In genomic region chr14:99199854-99200653, GRCh38 we compare ENCODE assay signal across 14 cellular contexts.
DNase-seq lines count a peak whose midpoint lies in the region; ATAC-seq and TF ChIP-seq lines count a peak whose summit lies in the region.
"Had no signal": no experiment of that assay in that cellular context is flagged by ENCODE, and none has a peak within 500 bp of the region (broad histone marks: within the 10 kb centered on the region; RNA-seq: fewer than 3 reads in every experiment).

No MANE protein-coding gene starts in this region.

- H3K9me2 ChIP-seq in OCI-LY7 (ENCODE audit: insufficient read depth, low read length) = no peaks in the 10 kb centered on the region

- H3K36me3 ChIP-seq in OCI-LY7 (ENCODE audit: insufficient read depth, low read length) = no peaks in the 10 kb centered on the region
- H3K36me3 ChIP-seq in effector memory CD4-positive, alpha-beta T cell (ENCODE audit: control insufficient read depth, insufficient read depth, low read length) = peaks cover 35% of the 10 kb centered on the region
- H3K36me3 ChIP-seq in gastrocnemius medialis = no peaks in the 10 kb centered on the region
- no peaks in the 10 kb centered on the region for H3K36me3 ChIP-seq in vagina
- H3K36me3 ChIP-seq: BE2C, left lung had no signal

- peaks cover 53% of the 10 kb centered on the region for H3K36me3 Mint-ChIP-seq in activated naive CD4-positive, alpha-beta T cell treated with anti-CD3 and anti-CD28 coated beads for 36 hours (ENCODE audit: low read depth)

- H3K27me3 Mint-ChIP-seq in activated naive CD4-positive, alpha-beta T cell treated with anti-CD3 and anti-CD28 coated beads for 36 hours (ENCODE audit: low read depth) = no peaks in the 10 kb centered on the region

- peaks cover 100% of the 10 kb centered on the region for H3K4me1 Mint-ChIP-seq in activated naive CD4-positive, alpha-beta T cell treated with anti-CD3 and anti-CD28 coated beads for 36 hours (ENCODE audit: low read depth)

- H3K4me2 ChIP-seq in OCI-LY7 (ENCODE audit: low read length) = no peak overlapping the region

- POLR2A ChIA-PET in OCI-LY7 (lab: Charles Lee) = interaction anchor here (0.7 kb wide), 1 partner anchor 88 kb away, joined by 3 read pairs; no protein-coding TSS in a partner anchor

- BruUV-seq in OCI-LY7 (replicated peaks; lab: Mats Ljungman, UMichigan) = no TSS peak

- H3K9me3 ChIP-seq in OCI-LY7 (ENCODE audit: low read length) (no peaks in the 10 kb centered on the region), gastrocnemius medialis (no peaks in the 10 kb centered on the region), vagina (no peaks in the 10 kb centered on the region)
- H3K9me3 ChIP-seq in effector memory CD4-positive, alpha-beta T cell (ENCODE audit: control insufficient read depth, low read length) = no peaks in the 10 kb centered on the region
- H3K9me3 ChIP-seq: BE2C, body of pancreas, left lung had no signal

- peak overlapping the region; percentile 4 for H3K4me3 Mint-ChIP-seq in activated naive CD4-positive, alpha-beta T cell treated with anti-CD3 and anti-CD28 coated beads for 36 hours

- H2AFZ ChIP-seq in OCI-LY7 (ENCODE audit: low read length) = no peak overlapping the region

- CTCF ChIA-PET in activated naive CD4-positive, alpha-beta T cell treated with anti-CD3 and anti-CD28 coated beads for 36 hours (lab: Charles Lee) = interaction anchor here (0.6 to 2.6 kb wide), 5 partner anchors 9 to 1871 kb away, joined by 3 to 9 read pairs (median 4); no protein-coding TSS in a partner anchor
- CTCF ChIA-PET in OCI-LY7 (lab: Charles Lee; ENCODE audit: unreplicated experiment) = no interaction called here

- TF ChIP-seq POLR2A in gastrocnemius medialis (IDR thresholded peaks at IDR 0.05) (no peak), vagina (IDR thresholded peaks at IDR 0.05) (no peak)

- H3K27ac ChIP-seq in OCI-LY7 (ENCODE audit: low read depth, low read length, poor library complexity, severe bottlenecking) (no peak overlapping the region), gastrocnemius medialis (no peak overlapping the region), vagina (no peak overlapping the region)
- peak overlapping the region; percentile 88 for H3K27ac ChIP-seq in effector memory CD4-positive, alpha-beta T cell (ENCODE audit: insufficient read depth, low read length, poor library complexity, severe bottlenecking)
- H3K27ac ChIP-seq: body of pancreas, left lung had no signal

- H3K4me3 ChIP-seq in OCI-LY7 (ENCODE audit: low read depth, low read length, poor library complexity, severe bottlenecking) (no peak overlapping the region), gastrocnemius medialis (no peak overlapping the region), vagina (no peak overlapping the region)
- no peak overlapping the region for H3K4me3 ChIP-seq in effector memory CD4-positive, alpha-beta T cell (ENCODE audit: insufficient read depth, low read depth, low read length, poor library complexity, severe bottlenecking)
- H3K4me3 ChIP-seq: body of pancreas, left lung had no signal

- no peaks in the 10 kb centered on the region for H3K9me3 Mint-ChIP-seq in activated naive CD4-positive, alpha-beta T cell treated with anti-CD3 and anti-CD28 coated beads for 36 hours

- H3K27ac Mint-ChIP-seq in activated naive CD4-positive, alpha-beta T cell treated with anti-CD3 and anti-CD28 coated beads for 36 hours = peak overlapping the region; percentile 95

- no peaks in the 10 kb centered on the region for H4K20me1 ChIP-seq in OCI-LY7 (ENCODE audit: insufficient read depth, low read length)

- in situ Hi-C loops in gastrocnemius medialis (cut with MboI; ENCODE audit: low sequenced_read_pairs in 4 of 4) = no loop called here

- intact Hi-C loops in activated naive CD4-positive, alpha-beta T cell treated with anti-CD3 and anti-CD28 coated beads for 36 hours (cut with micrococcal nuclease) = loop anchor here (1.0 to 10.0 kb wide), 3 partner anchors 8 to 1895 kb away; no protein-coding TSS in a partner anchor
- intact Hi-C loops in OCI-LY7 (cut with micrococcal nuclease; ENCODE audit: unreplicated experiment) = no loop called here
- intact Hi-C loops in gastrocnemius medialis (cut with DNase I; ENCODE audit: low total_unique reads) = loop anchor here (10.0 kb wide), 1 partner anchor 65 kb away; no protein-coding TSS in a partner anchor
- intact Hi-C loops in vagina (cut with DNase I) = no loop called here

- H3K4me1 ChIP-seq in OCI-LY7 (ENCODE audit: insufficient read depth, low read length, poor library complexity, severe bottlenecking) (no peaks in the 10 kb centered on the region), gastrocnemius medialis (peaks cover 9 to 11% of the 10 kb centered on the region in 2 donors), vagina (peaks cover 8% of the 10 kb centered on the region)
- H3K4me1 ChIP-seq in effector memory CD4-positive, alpha-beta T cell (ENCODE audit: control insufficient read depth, insufficient read depth, low read length, poor library complexity, severe bottlenecking) = peaks cover 94% of the 10 kb centered on the region
- H3K4me1 ChIP-seq: BE2C, left lung had no signal

- TF ChIP-seq CTCF in OCI-LY7 (conservative IDR thresholded peaks at IDR 0.05; ENCODE audit: low read length) (peak; percentile 30; the same call in 1 of the 2 replicates), gastrocnemius medialis (IDR thresholded peaks at IDR 0.05 in 4 of 5, conservative IDR thresholded peaks at IDR 0.05 in 1 of 5) (no peak), vagina (IDR thresholded peaks at IDR 0.05) (no peak)

- H3K79me2 ChIP-seq in OCI-LY7 (ENCODE audit: insufficient read depth, low read depth, low read length) = no peaks in the 10 kb centered on the region

- no peak for DNase-seq in activated naive CD4-positive, alpha-beta T cell treated with anti-CD3 and anti-CD28 coated beads for 36 hours
- no peak for DNase-seq in activated naive CD4-positive, alpha-beta T cell treated with Interleukin-2 at 50 U/mL for 16 hours
- no peak for DNase-seq in OCI-LY7 (ENCODE audit: low spot score)
- DNase-seq in effector memory CD4-positive, alpha-beta T cell = no peak
- peak in 1 of 2 donors; percentile 20 for DNase-seq in gastrocnemius medialis
- no peak for DNase-seq in vagina (ENCODE audit: extremely low spot score in 2 of 2)
- DNase-seq in NCI-H748 treated with DMSO at 0.1 percent for 48 hours (lab: John Stamatoyannopoulos, UW) = no peak
- DNase-seq in NCI-H128 (lab: John Stamatoyannopoulos, UW; ENCODE audit: unreplicated experiment) = no peak
- DNase-seq: activated CD4-positive, alpha-beta T cell treated with anti-CD3 and anti-CD28 coated beads for 4 hours; BE2C; body of pancreas; NCI-H2029; trophoblast cell had no signal

- H3K27me3 ChIP-seq in effector memory CD4-positive, alpha-beta T cell (replicated peaks; ENCODE audit: control insufficient read depth, insufficient read depth, low read length, poor library complexity, severe bottlenecking) = no peaks in the 10 kb centered on the region
- H3K27me3 ChIP-seq in gastrocnemius medialis = no peaks in the 10 kb centered on the region
- H3K27me3 ChIP-seq in vagina = no peaks in the 10 kb centered on the region
- H3K27me3 ChIP-seq: BE2C, body of pancreas had no signal

- ATAC-seq in gastrocnemius medialis = peak; percentile 36 to 65
- ATAC-seq: body of pancreas, left lung had no signal

Comparison
In these comparisons a context has a peak if more than half of its experiments do, and no peak if none do; other contexts are left out.
1. intact Hi-C loops: an anchor here in activated naive CD4-positive, alpha-beta T cell treated with anti-CD3 and anti-CD28 coated beads for 36 hours (1.0 to 10.0 kb wide) and gastrocnemius medialis (10.0 kb wide); none called in OCI-LY7 and vagina.